In the genomic region with DNA sequence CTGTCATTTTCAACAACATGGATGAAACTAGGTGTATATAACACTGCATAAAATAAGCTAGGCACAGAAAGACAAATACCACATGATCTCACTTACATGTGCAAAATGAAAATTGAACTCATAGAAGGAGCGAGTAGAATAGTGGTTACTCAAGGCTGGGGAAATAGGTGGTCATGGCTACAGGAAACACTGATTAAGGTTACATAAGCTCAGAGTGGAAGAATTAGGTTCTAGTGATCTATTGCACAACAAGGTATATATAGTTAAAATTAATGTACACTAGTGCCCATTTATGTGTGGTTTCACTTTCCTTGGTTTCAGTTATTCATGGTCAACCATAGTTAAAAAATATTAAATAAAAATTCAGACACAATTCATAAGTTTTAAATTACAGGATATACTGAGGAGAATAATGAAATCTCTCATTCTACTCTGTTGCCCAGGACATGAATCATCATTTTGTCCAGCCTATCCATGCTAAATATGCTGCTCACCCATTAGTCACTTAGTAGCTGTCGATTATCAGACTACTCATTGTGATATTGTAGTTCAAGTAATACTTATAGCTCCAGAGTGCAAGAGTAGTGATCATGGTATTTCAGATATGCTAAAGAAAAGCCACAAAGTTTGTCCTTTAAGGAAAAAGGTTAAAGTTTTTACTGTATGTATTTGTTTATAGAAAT, we compare ENCODE assay signal across 1 cellular context.
TF ChIP-seq lines count a peak whose summit lies in the region.

No MANE protein-coding gene starts in this region.

TF ChIP-seq in HCT116, 20 proteins besides CTCF, POLR2A, EP300 and RAD21:
- TF ChIP-seq SRF (IDR thresholded peaks at IDR 0.05; ENCODE audit: low read depth) (no peak), TCF7L2 (IDR thresholded peaks at IDR 0.05; ENCODE audit: borderline replicate concordance, extremely low read depth, insufficient read depth, insufficient read length) (no peak), CEBPB (IDR thresholded peaks at IDR 0.05; ENCODE audit: low read depth) (no peak; the same call in 1 of the 2 replicates), SIN3A (IDR thresholded peaks at IDR 0.05; ENCODE audit: low read depth) (no peak), CBX3 (IDR thresholded peaks at IDR 0.05; ENCODE audit: low read depth) (no peak)
- TF ChIP-seq, protein P1, sequence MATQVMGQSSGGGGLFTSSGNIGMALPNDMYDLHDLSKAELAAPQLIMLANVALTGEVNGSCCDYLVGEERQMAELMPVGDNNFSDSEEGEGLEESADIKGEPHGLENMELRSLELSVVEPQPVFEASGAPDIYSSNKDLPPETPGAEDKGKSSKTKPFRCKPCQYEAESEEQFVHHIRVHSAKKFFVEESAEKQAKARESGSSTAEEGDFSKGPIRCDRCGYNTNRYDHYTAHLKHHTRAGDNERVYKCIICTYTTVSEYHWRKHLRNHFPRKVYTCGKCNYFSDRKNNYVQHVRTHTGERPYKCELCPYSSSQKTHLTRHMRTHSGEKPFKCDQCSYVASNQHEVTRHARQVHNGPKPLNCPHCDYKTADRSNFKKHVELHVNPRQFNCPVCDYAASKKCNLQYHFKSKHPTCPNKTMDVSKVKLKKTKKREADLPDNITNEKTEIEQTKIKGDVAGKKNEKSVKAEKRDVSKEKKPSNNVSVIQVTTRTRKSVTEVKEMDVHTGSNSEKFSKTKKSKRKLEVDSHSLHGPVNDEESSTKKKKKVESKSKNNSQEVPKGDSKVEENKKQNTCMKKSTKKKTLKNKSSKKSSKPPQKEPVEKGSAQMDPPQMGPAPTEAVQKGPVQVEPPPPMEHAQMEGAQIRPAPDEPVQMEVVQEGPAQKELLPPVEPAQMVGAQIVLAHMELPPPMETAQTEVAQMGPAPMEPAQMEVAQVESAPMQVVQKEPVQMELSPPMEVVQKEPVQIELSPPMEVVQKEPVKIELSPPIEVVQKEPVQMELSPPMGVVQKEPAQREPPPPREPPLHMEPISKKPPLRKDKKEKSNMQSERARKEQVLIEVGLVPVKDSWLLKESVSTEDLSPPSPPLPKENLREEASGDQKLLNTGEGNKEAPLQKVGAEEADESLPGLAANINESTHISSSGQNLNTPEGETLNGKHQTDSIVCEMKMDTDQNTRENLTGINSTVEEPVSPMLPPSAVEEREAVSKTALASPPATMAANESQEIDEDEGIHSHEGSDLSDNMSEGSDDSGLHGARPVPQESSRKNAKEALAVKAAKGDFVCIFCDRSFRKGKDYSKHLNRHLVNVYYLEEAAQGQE (IDR thresholded peaks at IDR 0.05; ENCODE audit: low read depth), result no peak
